ENCODE assay signal across 22 cellular contexts in the genomic region with DNA sequence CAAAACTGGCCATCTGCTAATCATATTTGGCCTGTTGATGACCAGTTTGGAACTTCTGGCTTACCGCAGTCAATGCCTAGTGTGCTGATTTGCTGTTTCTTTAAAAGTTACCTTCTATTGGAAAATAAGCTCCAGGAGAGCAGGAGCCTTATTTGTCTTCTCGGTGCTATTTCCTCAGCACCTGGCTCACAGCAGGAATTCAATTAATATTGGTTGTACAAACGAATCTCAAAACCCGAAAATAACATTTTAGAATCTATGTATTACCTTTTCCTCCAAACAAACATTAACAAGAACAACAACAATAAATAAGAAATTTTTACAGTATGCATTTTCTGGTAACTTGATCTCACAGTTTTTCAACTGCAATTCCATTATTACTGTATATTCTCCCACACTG.
"Had no signal": no experiment of that assay in that cellular context is flagged by ENCODE, and none has a peak within 500 bp of the region (broad histone marks: within the 10 kb centered on the region; RNA-seq: fewer than 3 reads in every experiment).

No MANE protein-coding gene starts in this region.

- H3K4me2 ChIP-seq: KMS-11, SK-N-SH had no signal

- H3K9me3 ChIP-seq: SK-N-SH had no signal

- H3K4me3 ChIP-seq: K562 had no signal

- H3K27ac Mint-ChIP-seq: IgD-negative memory B cell, T-cell had no signal

- H3K4me1 Mint-ChIP-seq: T-cell had no signal

- H3K9me2 ChIP-seq: SK-N-SH had no signal

- H3K4me3 Mint-ChIP-seq: IgD-negative memory B cell, T-cell had no signal

- H3K36me3 Mint-ChIP-seq: IgD-negative memory B cell, T-cell had no signal

- H3K27me3 Mint-ChIP-seq: IgD-negative memory B cell, T-cell had no signal

- ATAC-seq: K562, Panc1, PC-3, T-cell had no signal

- H3K27ac ChIP-seq: HL-60, KMS-11, RWPE1 had no signal

- DNase-seq: Kasumi-1; MM.1S; NCI-H1092 treated with DMSO at 0.1 percent for 48 hours; NCI-H1436; NCI-H1694 treated with DMSO at 0.1 percent for 48 hours; NCI-H1930; NCI-H2107; NCI-H2227 treated with DMSO at 0.1 percent for 48 hours; NCI-H524; NCI-H526 treated with DMSO at 0.1 percent for 48 hours; NK-92 treated with Interleukin-12 subunit alpha and Interleukin-12 subunit beta, amount 100 ng/mL, for 24 hours; PC-3; SHP77; SK-N-SH; SW 1271; T-cell had no signal
